ENCODE assay signal across 9 cellular contexts in genomic region chr11:34492806-34493414, GRCh38. TPM values are rescaled to one million over a fixed set of nuclear protein-coding genes. Genes with fewer than 3 reads are reported as not detected.
A peak's percentile ranks its signal among the peaks of the same experiment; 100 is the strongest.
DNase-seq lines count a peak whose midpoint lies in the region; ATAC-seq and TF ChIP-seq lines count a peak whose summit lies in the region.
"Had no signal": no experiment of that assay in that cellular context is flagged by ENCODE, and none has a peak within 500 bp of the region (broad histone marks: within the 10 kb centered on the region; RNA-seq: fewer than 3 reads in every experiment).

No MANE protein-coding gene starts in this region.

- no peak overlapping the region for H3K4me2 ChIP-seq in trophoblast cell (ENCODE audit: low read length)

- no peak overlapping the region for H2AFZ ChIP-seq in trophoblast cell (ENCODE audit: insufficient read depth, low read length, poor library complexity)

- H3K18ac ChIP-seq in trophoblast cell (ENCODE audit: low read length) = no peak overlapping the region

- no peak overlapping the region for H3K23ac ChIP-seq in trophoblast cell (ENCODE audit: low read length)

- no peaks in the 10 kb centered on the region for H3K9me3 ChIP-seq in trophoblast cell (ENCODE audit: insufficient read depth, low read depth, low read length)

- ATAC-seq in GM21576 (IDR thresholded peaks at IDR 0.05; ENCODE audit: unreplicated experiment) (no peak), HG03354 (IDR thresholded peaks at IDR 0.05; ENCODE audit: poor library complexity, severe bottlenecking, unreplicated experiment) (no peak)

- H4K91ac ChIP-seq in trophoblast cell (ENCODE audit: low read depth, low read length) = no peak overlapping the region

- WGBS in trophoblast cell (ENCODE audit: extremely low coverage, insufficient coverage, insufficient read length) = no CpG with 5 or more reads among the region's 8 CpGs

- H2AK5ac ChIP-seq in trophoblast cell (ENCODE audit: low read length) = no peak overlapping the region

- no peak overlapping the region for H3K9ac ChIP-seq in trophoblast cell (ENCODE audit: low read length)

- no peak overlapping the region for H4K8ac ChIP-seq in trophoblast cell (ENCODE audit: low read depth, low read length)

- no peak overlapping the region for H3K14ac ChIP-seq in trophoblast cell (ENCODE audit: low read length)

- peak; percentile 30 for DNase-seq in CMK (ENCODE audit: low read depth)
- DNase-seq in HFF-Myc (ENCODE audit: extremely low read depth, low read depth) = peak; percentile 56
- peak; percentile 46 for DNase-seq in NCI-H748 treated with DMSO at 0.1 percent for 48 hours (lab: John Stamatoyannopoulos, UW)
- DNase-seq in activated T-cell treated with anti-CD3 and anti-CD28 coated beads for 24 hours (ENCODE audit: low read depth) = peak; percentile 10
- DNase-seq in foreskin melanocyte = peak; percentile 49
- DNase-seq in trophoblast cell = peak; percentile 48 to 83

- H3K4me3 ChIP-seq in HFF-Myc (replicated peaks; ENCODE audit: low read depth, low read length) (no peak overlapping the region), trophoblast cell (ENCODE audit: low read depth, low read length) (no peak overlapping the region)
- H3K4me3 ChIP-seq: skin epidermis had no signal

- peak; percentile 54 for TF ChIP-seq CTCF in HFF-Myc (IDR thresholded peaks at IDR 0.05; ENCODE audit: low read depth, low read length, missing control alignments)

- H3K36me3 ChIP-seq in trophoblast cell (ENCODE audit: control insufficient read depth in 1 of 2, insufficient read depth in 2 of 2, low read length in 2 of 2) = no peaks in the 10 kb centered on the region

- no peaks in the 10 kb centered on the region for H3K27me3 ChIP-seq in trophoblast cell (ENCODE audit: insufficient read depth, low read length)

- H4K12ac ChIP-seq in trophoblast cell (ENCODE audit: low read depth, low read length) = no peak overlapping the region

- no peak overlapping the region for H3K4ac ChIP-seq in trophoblast cell (ENCODE audit: low read depth, low read length)

- no peaks in the 10 kb centered on the region for H3K4me1 ChIP-seq in trophoblast cell (ENCODE audit: control insufficient read depth in 1 of 2, insufficient read depth in 2 of 2, low read length in 2 of 2)

- no peaks in the 10 kb centered on the region for H3K79me2 ChIP-seq in trophoblast cell (ENCODE audit: control insufficient read depth, insufficient read depth, low read length, poor library complexity)

- no peaks in the 10 kb centered on the region for H3K79me1 ChIP-seq in trophoblast cell (ENCODE audit: low read length)

- H2BK120ac ChIP-seq in trophoblast cell (ENCODE audit: insufficient read depth, low read length, poor library complexity) = no peak overlapping the region

- no peak overlapping the region for H3K27ac ChIP-seq in trophoblast cell (ENCODE audit: low read depth, low read length)
- H3K27ac ChIP-seq: skin epidermis had no signal

- H2BK5ac ChIP-seq in trophoblast cell (ENCODE audit: low read depth, low read length, poor library complexity) = no peak overlapping the region

- H2BK12ac ChIP-seq in trophoblast cell (ENCODE audit: low read length) = no peak overlapping the region

RNA-seq across cellular contexts. Expression of gene ELF5, which starts 20.7 kb away (rescaled TPM):
- 0.19 and 0.25 TPM in 2 replicates for polyA plus RNA-seq in trophoblast cell (2013)

RNA-seq across cellular contexts. Expression of gene CAT, which starts 54.2 kb away (rescaled TPM):
- polyA plus RNA-seq in trophoblast cell (2013) = 2.6 TPM in 2 replicates

Comparison
In these comparisons a context has a peak if more than half of its experiments do, and no peak if none do; other contexts are left out.
1. DNase-seq: peak in every context shown above with its lines; median percentile 66 in trophoblast cell; 56 in HFF-Myc; 49 in foreskin melanocyte; 46 in NCI-H748 treated with DMSO at 0.1 percent for 48 hours; 30 in CMK; 10 in activated T-cell treated with anti-CD3 and anti-CD28 coated beads for 24 hours.